ENCODE assay signal across 9 cellular contexts in the genomic region with DNA sequence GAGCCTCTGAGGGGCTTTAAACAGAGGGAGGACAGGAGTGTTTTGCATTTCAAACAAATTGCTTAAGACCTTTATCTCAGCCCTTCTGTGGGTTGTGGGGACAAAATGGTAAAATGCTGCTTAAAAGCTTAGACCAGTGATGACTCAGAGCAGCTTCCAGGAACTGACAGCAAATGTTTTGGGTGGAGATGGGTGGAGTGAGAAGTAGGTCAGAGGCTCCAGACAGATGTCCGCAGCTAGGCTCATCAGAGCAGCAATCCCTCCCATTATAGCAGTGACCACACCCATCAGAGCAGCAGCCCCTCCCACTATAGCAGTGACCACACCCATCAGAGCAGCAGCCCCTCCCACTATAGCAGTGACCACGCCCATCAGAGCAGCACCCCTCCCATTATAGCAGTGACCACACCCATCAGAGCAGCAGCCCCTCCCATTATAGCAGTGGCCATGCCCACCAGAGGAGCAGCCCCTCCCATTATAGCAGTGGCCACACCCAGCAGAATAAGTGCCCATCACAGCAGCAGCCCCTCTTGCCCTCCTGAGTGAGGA.
DNase-seq lines count a peak whose midpoint lies in the region; ATAC-seq and TF ChIP-seq lines count a peak whose summit lies in the region.
"Had no signal": no experiment of that assay in that cellular context is flagged by ENCODE, and none has a peak within 500 bp of the region (broad histone marks: within the 10 kb centered on the region; RNA-seq: fewer than 3 reads in every experiment).

No MANE protein-coding gene starts in this region.

- no peaks in the 10 kb centered on the region for H3K9me3 Mint-ChIP-seq in activated T-helper 2 cell treated with anti-CD3 and anti-CD28 coated beads, Interferon-gamma antibody, Interleukin-2, Interleukin-4, amounts not matched to agents 10 μg/mL and 5 μg/mL and 100 μg/mL, durations not matched to agents 14 hours and 24 hours and 36 hours
- no peaks in the 10 kb centered on the region for H3K9me3 Mint-ChIP-seq in endothelial cell (ENCODE audit: unreplicated experiment)

- ATAC-seq in left lung = peak; percentile 82
- ATAC-seq in GM19324 (IDR thresholded peaks at IDR 0.05; ENCODE audit: low FRiP score, unreplicated experiment) = no peak

- no peak overlapping the region for H3K4me3 Mint-ChIP-seq in activated T-helper 2 cell treated with anti-CD3 and anti-CD28 coated beads, Interferon-gamma antibody, Interleukin-2, Interleukin-4, amounts not matched to agents 10 μg/mL and 5 μg/mL and 100 μg/mL, durations not matched to agents 14 hours and 24 hours and 36 hours (ENCODE audit: low read depth)
- no peak overlapping the region for H3K4me3 Mint-ChIP-seq in endothelial cell (ENCODE audit: unreplicated experiment)

- no peaks in the 10 kb centered on the region for H3K27me3 ChIP-seq in MG63
- H3K27me3 ChIP-seq in left lung = peaks cover 0 to 6% of the 10 kb centered on the region in 2 donors
- H3K27me3 ChIP-seq: neutrophil had no signal

- H3K27ac Mint-ChIP-seq in activated T-helper 2 cell treated with anti-CD3 and anti-CD28 coated beads, Interferon-gamma antibody, Interleukin-2, Interleukin-4, amounts not matched to agents 10 μg/mL and 5 μg/mL and 100 μg/mL, durations not matched to agents 14 hours and 24 hours and 36 hours = peak overlapping the region; percentile 32
- no peak overlapping the region for H3K27ac Mint-ChIP-seq in endothelial cell (ENCODE audit: unreplicated experiment)

- intact Hi-C loops in activated T-helper 2 cell treated with anti-CD3 and anti-CD28 coated beads, Interferon-gamma antibody, Interleukin-2, Interleukin-4, amounts not matched to agents 10 μg/mL and 5 μg/mL and 100 μg/mL, durations not matched to agents 14 hours and 24 hours and 36 hours (cut with micrococcal nuclease) = no loop called here
- intact Hi-C loops in left lung (cut with DNase I) = no loop called here

- no peaks in the 10 kb centered on the region for H3K36me3 ChIP-seq in MG63
- H3K36me3 ChIP-seq in left lung = no peaks in the 10 kb centered on the region
- H3K36me3 ChIP-seq: neutrophil had no signal

- peak overlapping the region; percentile 33 to 63 for H3K27ac ChIP-seq in left lung
- H3K27ac ChIP-seq: neutrophil had no signal

- no peaks in the 10 kb centered on the region for H3K9me3 ChIP-seq in MG63
- H3K9me3 ChIP-seq in left lung = no peaks in the 10 kb centered on the region
- H3K9me3 ChIP-seq: neutrophil had no signal

- H3K27me3 Mint-ChIP-seq in activated T-helper 2 cell treated with anti-CD3 and anti-CD28 coated beads, Interferon-gamma antibody, Interleukin-2, Interleukin-4, amounts not matched to agents 10 μg/mL and 5 μg/mL and 100 μg/mL, durations not matched to agents 14 hours and 24 hours and 36 hours (ENCODE audit: low read depth) = no peaks in the 10 kb centered on the region
- peaks cover 4% of the 10 kb centered on the region for H3K27me3 Mint-ChIP-seq in endothelial cell (ENCODE audit: unreplicated experiment)

- TF ChIP-seq CTCF in AG09309 (IDR thresholded peaks at IDR 0.05; ENCODE audit: control insufficient read depth, insufficient read depth, low read depth, low read length, missing control alignments) (no peak), left lung (IDR thresholded peaks at IDR 0.05) (no peak), endothelial cell (IDR thresholded peaks at IDR 0.05; ENCODE audit: unreplicated experiment) (no peak)

- DNase-seq in AG09309 (ENCODE audit: low read depth) (peak; percentile 57), MG63 (peak; percentile 81), left lung (peak in 1 of 2 donors; percentile 48), DMS53 treated with DMSO at 0.1 percent for 48 hours (lab: John Stamatoyannopoulos, UW; ENCODE audit: unreplicated experiment) (no peak), endothelial cell (ENCODE audit: low spot score) (no peak), GF-D8 (lab: John Stamatoyannopoulos, UW) (no peak)
- peak; percentile 28 for DNase-seq in activated T-helper 2 cell treated with anti-CD3 and anti-CD28 coated beads, Interferon-gamma antibody, Interleukin-2, Interleukin-4, amounts not matched to agents 10 μg/mL and 5 μg/mL and 100 μg/mL, durations not matched to agents 14 hours and 24 hours and 36 hours (ENCODE audit: low spot score)

- H3K4me1 Mint-ChIP-seq in activated T-helper 2 cell treated with anti-CD3 and anti-CD28 coated beads, Interferon-gamma antibody, Interleukin-2, Interleukin-4, amounts not matched to agents 10 μg/mL and 5 μg/mL and 100 μg/mL, durations not matched to agents 14 hours and 24 hours and 36 hours (ENCODE audit: low read depth) = peaks cover 15% of the 10 kb centered on the region
- no peaks in the 10 kb centered on the region for H3K4me1 Mint-ChIP-seq in endothelial cell (ENCODE audit: unreplicated experiment)

- H3K4me3 ChIP-seq in AG09309 (ENCODE audit: control insufficient read depth, low read depth, low read length) (no peak overlapping the region), MG63 (no peak overlapping the region), left lung (no peak overlapping the region)

- H3K4me1 ChIP-seq in left lung = peaks cover 8 to 10% of the 10 kb centered on the region in 2 donors

- H3K36me3 Mint-ChIP-seq in activated T-helper 2 cell treated with anti-CD3 and anti-CD28 coated beads, Interferon-gamma antibody, Interleukin-2, Interleukin-4, amounts not matched to agents 10 μg/mL and 5 μg/mL and 100 μg/mL, durations not matched to agents 14 hours and 24 hours and 36 hours (ENCODE audit: low read depth) = no peaks in the 10 kb centered on the region
- no peaks in the 10 kb centered on the region for H3K36me3 Mint-ChIP-seq in endothelial cell (ENCODE audit: low read depth, unreplicated experiment)

Comparison
In these comparisons a context has a peak if more than half of its experiments do, and no peak if none do; other contexts are left out.
1. DNase-seq: peak in AG09309 (single experiment), MG63 (single experiment) and activated T-helper 2 cell treated with anti-CD3 and anti-CD28 coated beads, Interferon-gamma antibody, Interleukin-2, Interleukin-4, amounts not matched to agents 10 μg/mL and 5 μg/mL and 100 μg/mL, durations not matched to agents 14 hours and 24 hours and 36 hours (single experiment); none in DMS53 treated with DMSO at 0.1 percent for 48 hours (single experiment), endothelial cell (single experiment) and GF-D8 (single experiment).